In genomic region chr13:26529441-26529840, GRCh38 we compare ENCODE assay signal across 9 cellular contexts. TPM values are rescaled to one million over a fixed set of nuclear protein-coding genes. Genes with fewer than 3 reads are reported as not detected.
DNase-seq lines count a peak whose midpoint lies in the region; ATAC-seq and TF ChIP-seq lines count a peak whose summit lies in the region.
"Had no signal": no experiment of that assay in that cellular context is flagged by ENCODE, and none has a peak within 500 bp of the region (broad histone marks: within the 10 kb centered on the region; RNA-seq: fewer than 3 reads in every experiment).

No MANE protein-coding gene starts in this region.

- no peak for TF ChIP-seq CTCF in fibroblast of mammary gland (conservative IDR thresholded peaks at IDR 0.05; ENCODE audit: control insufficient read depth, insufficient read depth, low read depth, low read length)
- TF ChIP-seq CTCF in gastroesophageal sphincter (IDR thresholded peaks at IDR 0.05) = no peak

- H3K4me3 ChIP-seq in fibroblast of mammary gland (ENCODE audit: control insufficient read depth, low read depth, low read length) (no peak overlapping the region), gastroesophageal sphincter (no peak overlapping the region)
- H3K4me3 ChIP-seq: BLaER1 treated with 17β-estradiol and CSF1 and Interleukin-3, amounts not matched to agents 10 nM and 100 nM had no signal

- H3K27ac Mint-ChIP-seq in activated CD4-positive, alpha-beta T cell treated with anti-CD3 and anti-CD28 coated beads for 36 hours = no peak overlapping the region

- TF ChIP-seq EP300 in gastroesophageal sphincter (IDR thresholded peaks at IDR 0.05) = no peak

- no peaks in the 10 kb centered on the region for H3K4me1 ChIP-seq in gastroesophageal sphincter
- H3K4me1 ChIP-seq: BLaER1 treated with 17β-estradiol and CSF1 and Interleukin-3, amounts not matched to agents 10 nM and 100 nM had no signal

- no peak for ATAC-seq in activated CD4-positive, alpha-beta T cell treated with anti-CD3 and anti-CD28 coated beads for 36 hours
- ATAC-seq in gastroesophageal sphincter = no peak
- no peak for ATAC-seq in GM18502 (IDR thresholded peaks at IDR 0.05; ENCODE audit: poor library complexity, unreplicated experiment)

- no peak overlapping the region for H3K27ac ChIP-seq in gastroesophageal sphincter
- H3K27ac ChIP-seq: BLaER1 treated with 17β-estradiol and CSF1 and Interleukin-3, amounts not matched to agents 10 nM and 100 nM had no signal

- POLR2A ChIA-PET in activated CD4-positive, alpha-beta T cell treated with anti-CD3 and anti-CD28 coated beads for 36 hours (lab: Charles Lee) = no interaction called here

- H3K9me3 ChIP-seq in gastroesophageal sphincter = no peaks in the 10 kb centered on the region
- H3K9me3 ChIP-seq: BLaER1 treated with 17β-estradiol and CSF1 and Interleukin-3, amounts not matched to agents 10 nM and 100 nM had no signal

- no peak for TF ChIP-seq POLR2A in gastroesophageal sphincter (IDR thresholded peaks at IDR 0.05)

- no peaks in the 10 kb centered on the region for H3K9me3 Mint-ChIP-seq in activated CD4-positive, alpha-beta T cell treated with anti-CD3 and anti-CD28 coated beads for 36 hours (ENCODE audit: low read depth)

- CTCF ChIA-PET in activated CD4-positive, alpha-beta T cell treated with anti-CD3 and anti-CD28 coated beads for 36 hours (lab: Charles Lee) = no interaction called here

- peak; percentile 54 for DNase-seq in activated CD4-positive, alpha-beta T cell treated with anti-CD3 and anti-CD28 coated beads for 36 hours
- no peak for DNase-seq in activated CD4-positive, alpha-beta T cell treated with anti-CD3 and anti-CD28 coated beads for 1 hour
- DNase-seq in RKO (ENCODE audit: low spot score) (peak; percentile 68), fibroblast of mammary gland (ENCODE audit: low read depth) (peak; percentile 62), NK-92 (lab: John Stamatoyannopoulos, UW; ENCODE audit: unreplicated experiment) (no peak)
- peak; percentile 17 to 28 for DNase-seq in stimulated activated CD4-positive, alpha-beta T cell treated with anti-CD3 and anti-CD28 coated beads, Interleukin-2, amount 100 ng/mL, for 24 hours

- H3K36me3 Mint-ChIP-seq in activated CD4-positive, alpha-beta T cell treated with anti-CD3 and anti-CD28 coated beads for 36 hours (ENCODE audit: low read depth) = no peaks in the 10 kb centered on the region

- WGBS in gastroesophageal sphincter (ENCODE audit: low coverage in 1 of 2), 2 donors = 32 to 35% methylated on average over 6 of the region's 6 CpGs

- H3K36me3 ChIP-seq in gastroesophageal sphincter = no peaks in the 10 kb centered on the region
- H3K36me3 ChIP-seq: BLaER1 treated with 17β-estradiol and CSF1 and Interleukin-3, amounts not matched to agents 10 nM and 100 nM had no signal

- H3K27me3 Mint-ChIP-seq in activated CD4-positive, alpha-beta T cell treated with anti-CD3 and anti-CD28 coated beads for 36 hours = peaks cover 15% of the 10 kb centered on the region

- H3K4me3 Mint-ChIP-seq in activated CD4-positive, alpha-beta T cell treated with anti-CD3 and anti-CD28 coated beads for 36 hours = no peak overlapping the region

- H3K27me3 ChIP-seq in gastroesophageal sphincter = peaks cover 3% of the 10 kb centered on the region
- H3K27me3 ChIP-seq: BLaER1 treated with 17β-estradiol and CSF1 and Interleukin-3, amounts not matched to agents 10 nM and 100 nM had no signal

- intact Hi-C loops in activated CD4-positive, alpha-beta T cell treated with anti-CD3 and anti-CD28 coated beads for 36 hours (cut with DNase I, micrococcal nuclease) = no loop called here

- H3K4me1 Mint-ChIP-seq in activated CD4-positive, alpha-beta T cell treated with anti-CD3 and anti-CD28 coated beads for 36 hours = no peaks in the 10 kb centered on the region

RNA-seq across cellular contexts. Expression of gene WASF3, which starts 28.0 kb away (rescaled TPM):
- total RNA-seq in activated CD4-positive, alpha-beta T cell treated with anti-CD3 and anti-CD28 coated beads for 36 hours = under 1 TPM; 0.37 to 0.44 TPM
- total RNA-seq in gastroesophageal sphincter = 10 to 100 TPM; 13.7 to 19.0 (median 18.7) TPM

Comparison
In these comparisons a context has a peak if more than half of its experiments do, and no peak if none do; other contexts are left out.
1. DNase-seq: peak in activated CD4-positive, alpha-beta T cell treated with anti-CD3 and anti-CD28 coated beads for 36 hours (single experiment), RKO (single experiment), fibroblast of mammary gland (single experiment) and stimulated activated CD4-positive, alpha-beta T cell treated with anti-CD3 and anti-CD28 coated beads, Interleukin-2, amount 100 ng/mL, for 24 hours (2 of 2); none in activated CD4-positive, alpha-beta T cell treated with anti-CD3 and anti-CD28 coated beads for 1 hour (single experiment) and NK-92 (single experiment).
2. RNA of gene WASF3, which starts 28.0 kb away (total RNA-seq): 13.7 to 19.0 TPM in gastroesophageal sphincter; 0.37 to 0.44 TPM in activated CD4-positive, alpha-beta T cell treated with anti-CD3 and anti-CD28 coated beads for 36 hours; every median in the first group is over 10 times any median in the second.